19 cellular contexts compared by ENCODE assay signal in the genomic region with DNA sequence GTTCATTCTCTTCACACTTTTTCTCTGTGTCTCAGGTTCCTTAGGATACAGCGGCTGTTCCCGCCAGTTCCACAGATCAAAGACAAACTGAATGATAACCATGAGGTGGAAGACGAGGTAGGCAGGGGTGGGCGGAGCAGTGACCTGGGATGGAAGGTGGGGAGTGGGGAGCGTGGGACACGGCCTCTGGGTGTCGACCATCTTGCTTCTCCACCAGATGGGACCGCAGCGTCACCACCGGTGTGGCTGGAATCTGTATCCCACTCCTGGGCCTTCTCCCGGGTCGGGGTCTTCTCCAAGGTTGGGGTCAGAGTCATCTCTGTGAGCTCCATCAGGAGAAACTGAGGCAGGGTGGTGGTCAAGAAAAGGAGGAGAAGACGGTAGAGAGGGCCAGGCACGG. TPM values are rescaled to one million over a fixed set of nuclear protein-coding genes. Genes with fewer than 3 reads are reported as not detected.
DNase-seq lines count a peak whose midpoint lies in the region; ATAC-seq and TF ChIP-seq lines count a peak whose summit lies in the region.
"Had no signal": no experiment of that assay in that cellular context is flagged by ENCODE, and none has a peak within 500 bp of the region (broad histone marks: within the 10 kb centered on the region; RNA-seq: fewer than 3 reads in every experiment).

No MANE protein-coding gene starts in this region.

- H3K27ac Mint-ChIP-seq in activated CD4-positive, alpha-beta T cell treated with anti-CD3 and anti-CD28 coated beads for 36 hours: no peak overlapping the region
- no peak overlapping the region for H3K27ac Mint-ChIP-seq in endothelial cell (ENCODE audit: unreplicated experiment)
- H3K27ac Mint-ChIP-seq: CD4-positive, alpha-beta T cell; CD8-positive, alpha-beta memory T cell had no signal

- no peaks in the 10 kb centered on the region for H3K27me3 Mint-ChIP-seq in activated CD4-positive, alpha-beta T cell treated with anti-CD3 and anti-CD28 coated beads for 36 hours
- peaks cover 11% of the 10 kb centered on the region for H3K27me3 Mint-ChIP-seq in endothelial cell (ENCODE audit: unreplicated experiment)
- H3K27me3 Mint-ChIP-seq: B cell; CD4-positive, alpha-beta T cell had no signal

- POLR2A ChIA-PET in activated CD4-positive, alpha-beta T cell treated with anti-CD3 and anti-CD28 coated beads for 36 hours (lab: Charles Lee): no interaction called here

- peak; percentile 1 for DNase-seq in activated CD4-positive, alpha-beta T cell treated with anti-CD3 and anti-CD28 coated beads for 36 hours
- no peak for DNase-seq in activated CD4-positive, alpha-beta T cell treated with anti-CD3 and anti-CD28 coated beads, Interleukin-2, amount 50 U/mL, for 48 hours
- no peak for DNase-seq in endothelial cell (ENCODE audit: low spot score)
- DNase-seq in posterior vena cava (ENCODE audit: low spot score): peak; percentile 66
- DNase-seq in activated CD8-positive, alpha-beta memory T cell treated with anti-CD3 and anti-CD28 coated beads, Interleukin-2, amount 50 U/mL, for 4 hours: no peak
- no peak for DNase-seq in DMS 273 (lab: John Stamatoyannopoulos, UW; ENCODE audit: unreplicated experiment)
- DNase-seq: CD4-positive, alpha-beta T cell; CD8-positive, alpha-beta memory T cell; DMS53; DMS79 treated with DMSO at 0.1 percent for 48 hours; GF-D8; GM23248; H7; HCEC 1CT had no signal

- no peaks in the 10 kb centered on the region for H3K4me1 Mint-ChIP-seq in activated CD4-positive, alpha-beta T cell treated with anti-CD3 and anti-CD28 coated beads for 36 hours
- H3K4me1 Mint-ChIP-seq in endothelial cell (ENCODE audit: unreplicated experiment): no peaks in the 10 kb centered on the region
- H3K4me1 Mint-ChIP-seq: B cell; CD8-positive, alpha-beta memory T cell had no signal

- CTCF ChIA-PET in activated CD4-positive, alpha-beta T cell treated with anti-CD3 and anti-CD28 coated beads for 36 hours (lab: Charles Lee): no interaction called here

- H3K9me3 Mint-ChIP-seq in activated CD4-positive, alpha-beta T cell treated with anti-CD3 and anti-CD28 coated beads for 36 hours (ENCODE audit: low read depth): peaks cover 3% of the 10 kb centered on the region
- peaks cover 26% of the 10 kb centered on the region for H3K9me3 Mint-ChIP-seq in endothelial cell (ENCODE audit: unreplicated experiment)

- intact Hi-C loops in activated CD4-positive, alpha-beta T cell treated with anti-CD3 and anti-CD28 coated beads for 36 hours (cut with DNase I, micrococcal nuclease): no loop called here
- intact Hi-C loops in posterior vena cava (cut with DNase I): no loop called here

- no peak for ATAC-seq in activated CD4-positive, alpha-beta T cell treated with anti-CD3 and anti-CD28 coated beads for 36 hours
- ATAC-seq in GM18520 (IDR thresholded peaks at IDR 0.05; ENCODE audit: unreplicated experiment): no peak

- no peaks in the 10 kb centered on the region for H3K36me3 Mint-ChIP-seq in activated CD4-positive, alpha-beta T cell treated with anti-CD3 and anti-CD28 coated beads for 36 hours (ENCODE audit: low read depth)
- peaks cover 20% of the 10 kb centered on the region for H3K36me3 Mint-ChIP-seq in endothelial cell (ENCODE audit: low read depth, unreplicated experiment)

- no peak for TF ChIP-seq CTCF in endothelial cell (IDR thresholded peaks at IDR 0.05; ENCODE audit: unreplicated experiment)

- H3K4me3 Mint-ChIP-seq in activated CD4-positive, alpha-beta T cell treated with anti-CD3 and anti-CD28 coated beads for 36 hours: no peak overlapping the region
- peak overlapping the region; percentile 44 for H3K4me3 Mint-ChIP-seq in endothelial cell (ENCODE audit: unreplicated experiment)
- H3K4me3 Mint-ChIP-seq: B cell had no signal

RNA-seq across cellular contexts. Expression of a gene that starts 31.2 kb away (rescaled TPM):
- under 1 TPM; 0.37 to 0.63 TPM for total RNA-seq in activated CD4-positive, alpha-beta T cell treated with anti-CD3 and anti-CD28 coated beads for 36 hours
- total RNA-seq in endothelial cell (ENCODE audit: unreplicated experiment) (0.97 TPM), posterior vena cava (1 to 10 TPM; 5.4 to 5.6 TPM)
- total RNA-seq: Daoy, G401, GM23248, H1 had no signal

RNA-seq across cellular contexts. Expression of a gene that starts 36.8 kb away (rescaled TPM):
- under 1 TPM; 0.18 to 0.30 TPM for total RNA-seq in activated CD4-positive, alpha-beta T cell treated with anti-CD3 and anti-CD28 coated beads for 36 hours
- not detected for total RNA-seq in endothelial cell (ENCODE audit: unreplicated experiment)
- 10 to 100 TPM in 1 of 2 donors, 1 to 10 TPM in 1; 4.9 to 13.1 TPM for total RNA-seq in posterior vena cava
- total RNA-seq: GM23248 had no signal

Comparison
In these comparisons a context has a peak if more than half of its experiments do, and no peak if none do; other contexts are left out.
1. DNase-seq: peak in activated CD4-positive, alpha-beta T cell treated with anti-CD3 and anti-CD28 coated beads for 36 hours (single experiment) and posterior vena cava (single experiment); none in activated CD4-positive, alpha-beta T cell treated with anti-CD3 and anti-CD28 coated beads, Interleukin-2, amount 50 U/mL, for 48 hours (0 of 2), endothelial cell (single experiment), activated CD8-positive, alpha-beta memory T cell treated with anti-CD3 and anti-CD28 coated beads, Interleukin-2, amount 50 U/mL, for 4 hours (single experiment) and DMS 273 (single experiment).